ENCODE assay signal across 20 cellular contexts in genomic region chr7:70241776-70242175, GRCh38.
DNase-seq lines count a peak whose midpoint lies in the region; ATAC-seq, FAIRE-seq and TF ChIP-seq lines count a peak whose summit lies in the region.
"Had no signal": no experiment of that assay in that cellular context is flagged by ENCODE, and none has a peak within 500 bp of the region (broad histone marks: within the 10 kb centered on the region; RNA-seq: fewer than 3 reads in every experiment).

No MANE protein-coding gene starts in this region.

- no peaks in the 10 kb centered on the region for H4K20me1 ChIP-seq in GM23338 (replicated peaks; ENCODE audit: insufficient read depth)
- H4K20me1 ChIP-seq: BLaER1 treated with 17β-estradiol and CSF1 and Interleukin-3, amounts not matched to agents 10 nM and 100 nM had no signal

- H3K4me3 Mint-ChIP-seq in GM23338 (no peak overlapping the region), glutamatergic neuron (ENCODE audit: unreplicated experiment) (no peak overlapping the region)
- H3K4me3 Mint-ChIP-seq: B cell; CD4-positive, alpha-beta T cell; CD8-positive, alpha-beta T cell had no signal

- peaks cover 24% of the 10 kb centered on the region for H3K4me1 Mint-ChIP-seq in GM23338
- peaks cover 34% of the 10 kb centered on the region for H3K4me1 Mint-ChIP-seq in glutamatergic neuron (ENCODE audit: low read depth, unreplicated experiment)

- FAIRE-seq in D721Med (lab: Jason Lieb, UNC): peak; percentile 35
- FAIRE-seq: A549, GM12878, GM12892, GM18507 had no signal

- no peaks in the 10 kb centered on the region for H3K36me3 ChIP-seq in GM23338 (ENCODE audit: insufficient read depth)
- no peaks in the 10 kb centered on the region for H3K36me3 ChIP-seq in aorta (ENCODE audit: control insufficient read depth in 1 of 2, insufficient read depth in 2 of 2, low read length in 1 of 2)

- no peaks in the 10 kb centered on the region for H3K9me2 ChIP-seq in GM23338 (ENCODE audit: insufficient read depth)

- no peaks in the 10 kb centered on the region for H3K36me3 Mint-ChIP-seq in GM23338 (ENCODE audit: low read depth)
- H3K36me3 Mint-ChIP-seq in glutamatergic neuron (ENCODE audit: unreplicated experiment): no peaks in the 10 kb centered on the region
- H3K36me3 Mint-ChIP-seq: CD8-positive, alpha-beta T cell had no signal

- H3K4me3 ChIP-seq in GM23338: no peak overlapping the region
- no peak overlapping the region for H3K4me3 ChIP-seq in aorta (ENCODE audit: low read length in 2 of 2)
- H3K4me3 ChIP-seq: A549; BLaER1 treated with 17β-estradiol and CSF1 and Interleukin-3, amounts not matched to agents 10 nM and 100 nM; GM12878 had no signal

- H3K27ac ChIP-seq in GM23338 (ENCODE audit: low read depth): no peak overlapping the region
- no peak overlapping the region for H3K27ac ChIP-seq in aorta (ENCODE audit: low read depth in 1 of 2, low read length in 2 of 2)
- H3K27ac ChIP-seq: 22Rv1; A549; BLaER1 treated with 17β-estradiol and CSF1 and Interleukin-3, amounts not matched to agents 10 nM and 100 nM; C4-2B had no signal

- H3K4me1 ChIP-seq in GM23338 (ENCODE audit: insufficient read depth): peaks cover 19% of the 10 kb centered on the region
- H3K4me1 ChIP-seq in aorta (ENCODE audit: control insufficient read depth in 1 of 2, insufficient read depth in 2 of 2, low read length in 2 of 2): no peaks in the 10 kb centered on the region
- H3K4me1 ChIP-seq: A549 had no signal

- DNase-seq in DMS79 treated with DMSO at 0.1 percent for 48 hours (lab: John Stamatoyannopoulos, UW) (peak; percentile 25), DMS79 (lab: John Stamatoyannopoulos, UW) (no peak), D721Med (ENCODE audit: insufficient read length, low spot score) (no peak), GM23338 (ENCODE audit: low spot score) (peak; percentile 8), cerebellum (ENCODE audit: low spot score) (peak; percentile 45), aorta (no peak), glutamatergic neuron (no peak), COR-L47 (lab: John Stamatoyannopoulos, UW) (no peak)
- DNase-seq: AML-193; CD4-positive, alpha-beta T cell; CD8-positive, alpha-beta T cell; GDM1 had no signal

- intact Hi-C loops in aorta (cut with DNase I): no loop called here

- H3K9me3 ChIP-seq in aorta (ENCODE audit: control insufficient read depth, low read length): no peaks in the 10 kb centered on the region
- H3K9me3 ChIP-seq: A549; BLaER1 treated with 17β-estradiol and CSF1 and Interleukin-3, amounts not matched to agents 10 nM and 100 nM had no signal

- peaks cover 6% of the 10 kb centered on the region for H3K27me3 Mint-ChIP-seq in GM23338 (ENCODE audit: insufficient read depth, low read depth, poor library complexity)
- peaks cover 3% of the 10 kb centered on the region for H3K27me3 Mint-ChIP-seq in glutamatergic neuron (ENCODE audit: unreplicated experiment)
- H3K27me3 Mint-ChIP-seq: B cell; CD4-positive, alpha-beta T cell had no signal

- TF ChIP-seq CTCF in D721Med (IDR thresholded peaks at IDR 0.05; ENCODE audit: insufficient read depth, missing control alignments) (no peak), GM23338 (conservative IDR thresholded peaks at IDR 0.05; ENCODE audit: low read depth in 2 of 2) (no peak), glutamatergic neuron (IDR thresholded peaks at IDR 0.05; ENCODE audit: partially characterized antibody, unreplicated experiment) (no peak)

- H3K79me2 ChIP-seq in GM23338 (replicated peaks; ENCODE audit: insufficient read depth): no peaks in the 10 kb centered on the region

- no peak overlapping the region for H2AFZ ChIP-seq in GM23338

- H3K27ac Mint-ChIP-seq in GM23338 (no peak overlapping the region), glutamatergic neuron (ENCODE audit: unreplicated experiment) (no peak overlapping the region)
- H3K27ac Mint-ChIP-seq: B cell; CD4-positive, alpha-beta T cell; CD8-positive, alpha-beta T cell had no signal

- WGBS in aorta, 2 donors: 86 to 92% methylated on average over 2 of the region's 2 CpGs

- no peak overlapping the region for H3K4me2 ChIP-seq in GM23338
- H3K4me2 ChIP-seq: A549; BLaER1 treated with 17β-estradiol and CSF1 and Interleukin-3, amounts not matched to agents 10 nM and 100 nM had no signal

- ATAC-seq in GM23338 (no peak), aorta (ENCODE audit: low FRiP score) (no peak)
- ATAC-seq: A549; CD8-positive, alpha-beta T cell; GM12878 had no signal

- no peaks in the 10 kb centered on the region for H3F3A ChIP-seq in GM23338 (replicated peaks; ENCODE audit: low read depth)

- H3K27me3 ChIP-seq in GM23338 (ENCODE audit: insufficient read depth) (no peaks in the 10 kb centered on the region), aorta (ENCODE audit: control insufficient read depth in 1 of 2, insufficient read depth in 2 of 2, low read length in 1 of 2) (no peaks in the 10 kb centered on the region)
- H3K27me3 ChIP-seq: BLaER1 treated with 17β-estradiol and CSF1 and Interleukin-3, amounts not matched to agents 10 nM and 100 nM had no signal

- no peaks in the 10 kb centered on the region; the same call in 2 of the 3 replicates for H3K9me3 Mint-ChIP-seq in GM23338
- peaks cover 1% of the 10 kb centered on the region for H3K9me3 Mint-ChIP-seq in glutamatergic neuron (ENCODE audit: unreplicated experiment)
- H3K9me3 Mint-ChIP-seq: CD4-positive, alpha-beta T cell; CD8-positive, alpha-beta T cell had no signal

TF ChIP-seq in GM23338, 12 proteins besides CTCF, POLR2A, EP300 and RAD21 (continues in another document):
- TF ChIP-seq EZH2phosphoT487 (IDR thresholded peaks at IDR 0.05; ENCODE audit: unreplicated experiment) (no peak), EZH2 (IDR thresholded peaks at IDR 0.05; ENCODE audit: low read depth, unreplicated experiment) (no peak), NANOG (IDR thresholded peaks at IDR 0.05; ENCODE audit: borderline replicate concordance) (no peak), CREB1 (CRISPR knock-in tag; IDR thresholded peaks at IDR 0.05; ENCODE audit: low read depth) (no peak), POLR2AphosphoS5 (IDR thresholded peaks at IDR 0.05; ENCODE audit: low read depth) (no peak), ZNF331 (CRISPR knock-in tag; IDR thresholded peaks at IDR 0.05; ENCODE audit: low read depth) (no peak), STAT1 (IDR thresholded peaks at IDR 0.05; ENCODE audit: unreplicated experiment) (no peak), REST (IDR thresholded peaks at IDR 0.05; ENCODE audit: unreplicated experiment) (no peak), ZNF114 (CRISPR knock-in tag; IDR thresholded peaks at IDR 0.05) (no peak)
- TF ChIP-seq, protein P1, sequence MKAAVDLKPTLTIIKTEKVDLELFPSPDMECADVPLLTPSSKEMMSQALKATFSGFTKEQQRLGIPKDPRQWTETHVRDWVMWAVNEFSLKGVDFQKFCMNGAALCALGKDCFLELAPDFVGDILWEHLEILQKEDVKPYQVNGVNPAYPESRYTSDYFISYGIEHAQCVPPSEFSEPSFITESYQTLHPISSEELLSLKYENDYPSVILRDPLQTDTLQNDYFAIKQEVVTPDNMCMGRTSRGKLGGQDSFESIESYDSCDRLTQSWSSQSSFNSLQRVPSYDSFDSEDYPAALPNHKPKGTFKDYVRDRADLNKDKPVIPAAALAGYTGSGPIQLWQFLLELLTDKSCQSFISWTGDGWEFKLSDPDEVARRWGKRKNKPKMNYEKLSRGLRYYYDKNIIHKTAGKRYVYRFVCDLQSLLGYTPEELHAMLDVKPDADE (IDR thresholded peaks at IDR 0.05): no peak

Comparison
In these comparisons a context has a peak if more than half of its experiments do, and no peak if none do; other contexts are left out.
1. DNase-seq: peak in DMS79 treated with DMSO at 0.1 percent for 48 hours (single experiment), GM23338 (single experiment) and cerebellum (single experiment); none in DMS79 (single experiment), D721Med (single experiment), aorta (0 of 2), glutamatergic neuron (single experiment) and COR-L47 (single experiment).